Comparison of ENCODE assay signal across 9 cellular contexts in genomic region chr17:65294184-65294719, GRCh38.
DNase-seq lines count a peak whose midpoint lies in the region; ATAC-seq and TF ChIP-seq lines count a peak whose summit lies in the region.
"Had no signal": no experiment of that assay in that cellular context is flagged by ENCODE, and none has a peak within 500 bp of the region (broad histone marks: within the 10 kb centered on the region; RNA-seq: fewer than 3 reads in every experiment).

No MANE protein-coding gene starts in this region.

- CTCF ChIA-PET in OCI-LY7 (lab: Charles Lee; ENCODE audit: unreplicated experiment), result interaction anchor here (0.5 to 0.9 kb wide), 4 partner anchors 25 to 870 kb away, joined by 3 to 5 read pairs (median 3); no protein-coding TSS in a partner anchor

- POLR2A ChIA-PET in OCI-LY7 (lab: Charles Lee), result interaction anchor here (0.6 kb wide), 1 partner anchor 693 kb away, joined by 3 read pairs; no protein-coding TSS in a partner anchor

- TF ChIP-seq CTCF in OCI-LY7 (conservative IDR thresholded peaks at IDR 0.05; ENCODE audit: low read length), result peak; percentile 86

- no peaks in the 10 kb centered on the region for H3K4me1 ChIP-seq in OCI-LY7 (ENCODE audit: insufficient read depth, low read length, poor library complexity, severe bottlenecking)

- no peak overlapping the region for H2AFZ ChIP-seq in OCI-LY7 (ENCODE audit: low read length)

- no peaks in the 10 kb centered on the region for H3K79me2 ChIP-seq in OCI-LY7 (ENCODE audit: insufficient read depth, low read depth, low read length)

- H3K27me3 Mint-ChIP-seq in natural killer cell treated with Interleukin-12 subunit alpha and Interleukin-12 subunit beta and Interleukin-15 and Interleukin-18, amount 100 ng/mL, for 72 hours, result peaks cover 19 to 23% of the 10 kb centered on the region in 2 donors

- no peak overlapping the region for H3K4me3 Mint-ChIP-seq in natural killer cell treated with Interleukin-12 subunit alpha and Interleukin-12 subunit beta and Interleukin-15 and Interleukin-18, amount 100 ng/mL, for 72 hours

- H3K4me1 Mint-ChIP-seq in natural killer cell treated with Interleukin-12 subunit alpha and Interleukin-12 subunit beta and Interleukin-15 and Interleukin-18, amount 100 ng/mL, for 72 hours (ENCODE audit: low read depth in 2 of 2), result peaks cover 5% of the 10 kb centered on the region in 2 donors

- H3K36me3 ChIP-seq in OCI-LY7 (ENCODE audit: insufficient read depth, low read length), result no peaks in the 10 kb centered on the region

- no peak overlapping the region for H3K27ac ChIP-seq in OCI-LY7 (ENCODE audit: low read depth, low read length, poor library complexity, severe bottlenecking)
- H3K27ac ChIP-seq: skin epidermis had no signal

- H4K20me1 ChIP-seq in OCI-LY7 (ENCODE audit: insufficient read depth, low read length), result no peaks in the 10 kb centered on the region

- no peak overlapping the region for H3K4me2 ChIP-seq in OCI-LY7 (ENCODE audit: low read length)

- no peaks in the 10 kb centered on the region for H3K9me3 ChIP-seq in OCI-LY7 (ENCODE audit: low read length)

- no peaks in the 10 kb centered on the region for H3K36me3 Mint-ChIP-seq in natural killer cell treated with Interleukin-12 subunit alpha and Interleukin-12 subunit beta and Interleukin-15 and Interleukin-18, amount 100 ng/mL, for 72 hours

- no peak overlapping the region for H3K27ac Mint-ChIP-seq in natural killer cell treated with Interleukin-12 subunit alpha and Interleukin-12 subunit beta and Interleukin-15 and Interleukin-18, amount 100 ng/mL, for 72 hours

- H3K9me2 ChIP-seq in OCI-LY7 (ENCODE audit: insufficient read depth, low read length), result no peaks in the 10 kb centered on the region

- no peak overlapping the region for H3K4me3 ChIP-seq in OCI-LY7 (ENCODE audit: low read depth, low read length, poor library complexity, severe bottlenecking)
- H3K4me3 ChIP-seq: skin epidermis had no signal

- intact Hi-C loops in OCI-LY7 (cut with micrococcal nuclease; ENCODE audit: unreplicated experiment), result loop anchor here (2.0 to 10.0 kb wide), 4 partner anchors 263 to 873 kb away; no protein-coding TSS in a partner anchor

- ATAC-seq in natural killer cell treated with Interleukin-12 subunit alpha and Interleukin-12 subunit beta and Interleukin-15 and Interleukin-18, amount 100 ng/mL, for 72 hours, result peak; percentile 69 to 71

- H3K9me3 Mint-ChIP-seq in natural killer cell treated with Interleukin-12 subunit alpha and Interleukin-12 subunit beta and Interleukin-15 and Interleukin-18, amount 100 ng/mL, for 72 hours, result no peaks in the 10 kb centered on the region

- BruUV-seq in OCI-LY7 (replicated peaks; lab: Mats Ljungman, UMichigan), result no TSS peak

- DNase-seq in NCI-H526 (lab: John Stamatoyannopoulos, UW) (peak; percentile 7 to 70), NCI-H526 treated with DMSO at 0.1 percent for 48 hours (lab: John Stamatoyannopoulos, UW) (no peak), HuH-7 (ENCODE audit: low spot score) (peak; percentile 85), OCI-LY7 (ENCODE audit: low spot score) (peak; percentile 67), fibroblast of gingiva (ENCODE audit: low read depth) (peak; percentile 59)
- DNase-seq in activated T-cell treated with anti-CD3 and anti-CD28 coated beads, Interleukin-2, amount 50 U/mL, for 1 hour, result peak; percentile 63
- DNase-seq in natural killer cell treated with Interleukin-12 subunit alpha and Interleukin-12 subunit beta and Interleukin-15 and Interleukin-18, amount 100 ng/mL, for 72 hours (ENCODE audit: low spot score), result no peak
- DNase-seq in stimulated activated naive CD4-positive, alpha-beta T cell treated with Interleukin-2 at 50 U/mL for 16 hours (lab: John Stamatoyannopoulos, UW), result peak; percentile 39

Comparison
In these comparisons a context has a peak if more than half of its experiments do, and no peak if none do; other contexts are left out.
1. DNase-seq: peak in NCI-H526 (2 of 2), HuH-7 (single experiment), OCI-LY7 (single experiment), activated T-cell treated with anti-CD3 and anti-CD28 coated beads, Interleukin-2, amount 50 U/mL, for 1 hour (single experiment), fibroblast of gingiva (single experiment) and stimulated activated naive CD4-positive, alpha-beta T cell treated with Interleukin-2 at 50 U/mL for 16 hours (single experiment); none in NCI-H526 treated with DMSO at 0.1 percent for 48 hours (single experiment) and natural killer cell treated with Interleukin-12 subunit alpha and Interleukin-12 subunit beta and Interleukin-15 and Interleukin-18, amount 100 ng/mL, for 72 hours (single experiment).